Comparison of ENCODE assay signal across 1 cellular context in the genomic region with DNA sequence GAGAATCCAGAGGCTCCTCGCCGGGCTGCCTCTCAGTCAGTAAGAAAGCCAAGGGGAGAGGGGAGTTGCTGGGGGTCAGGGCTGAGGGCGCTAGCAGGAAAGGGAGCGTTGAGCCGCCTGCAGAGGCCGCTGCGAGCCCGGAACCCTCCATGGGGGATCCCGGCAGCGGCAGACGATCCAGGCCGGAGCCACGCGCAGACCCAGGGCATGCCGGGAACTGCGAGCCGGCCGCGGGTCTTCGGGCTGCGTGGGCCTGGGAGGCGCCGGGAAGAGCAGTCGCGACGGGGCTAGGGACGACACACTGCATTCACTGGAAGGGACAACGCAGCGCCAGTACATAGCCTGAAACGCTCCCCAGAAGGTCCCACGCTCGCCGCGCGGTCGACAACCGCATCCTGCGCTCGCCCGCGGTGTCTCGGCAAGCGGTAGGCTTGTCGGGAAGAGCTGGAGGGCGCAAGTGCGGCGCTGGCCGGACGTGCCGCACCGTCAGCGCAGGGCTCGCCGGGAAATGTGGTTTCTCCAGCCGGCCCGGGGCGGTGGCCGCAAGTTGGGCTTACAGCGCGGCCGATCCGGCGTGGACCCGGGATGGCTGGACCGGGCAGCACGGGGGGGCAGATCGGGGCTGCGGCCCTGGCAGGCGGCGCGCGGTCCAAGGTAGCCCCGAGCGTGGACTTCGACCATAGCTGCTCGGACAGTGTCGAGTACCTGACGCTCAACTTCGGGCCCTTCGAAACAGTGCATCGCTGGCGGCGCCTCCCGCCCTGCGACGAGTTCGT.
A peak's percentile ranks its signal among the peaks of the same experiment; 100 is the strongest.
TF ChIP-seq lines count a peak whose summit lies in the region.

Gene LZTR1 (plus strand): TSS at position 511 of the 776 bp plus-strand sequence. CDS start 75 bp downstream, at position 586.

TF ChIP-seq in HepG2, 621 proteins besides CTCF, POLR2A, EP300 and RAD21 (continued from another document and continues in another):
- TF ChIP-seq, protein P1, sequence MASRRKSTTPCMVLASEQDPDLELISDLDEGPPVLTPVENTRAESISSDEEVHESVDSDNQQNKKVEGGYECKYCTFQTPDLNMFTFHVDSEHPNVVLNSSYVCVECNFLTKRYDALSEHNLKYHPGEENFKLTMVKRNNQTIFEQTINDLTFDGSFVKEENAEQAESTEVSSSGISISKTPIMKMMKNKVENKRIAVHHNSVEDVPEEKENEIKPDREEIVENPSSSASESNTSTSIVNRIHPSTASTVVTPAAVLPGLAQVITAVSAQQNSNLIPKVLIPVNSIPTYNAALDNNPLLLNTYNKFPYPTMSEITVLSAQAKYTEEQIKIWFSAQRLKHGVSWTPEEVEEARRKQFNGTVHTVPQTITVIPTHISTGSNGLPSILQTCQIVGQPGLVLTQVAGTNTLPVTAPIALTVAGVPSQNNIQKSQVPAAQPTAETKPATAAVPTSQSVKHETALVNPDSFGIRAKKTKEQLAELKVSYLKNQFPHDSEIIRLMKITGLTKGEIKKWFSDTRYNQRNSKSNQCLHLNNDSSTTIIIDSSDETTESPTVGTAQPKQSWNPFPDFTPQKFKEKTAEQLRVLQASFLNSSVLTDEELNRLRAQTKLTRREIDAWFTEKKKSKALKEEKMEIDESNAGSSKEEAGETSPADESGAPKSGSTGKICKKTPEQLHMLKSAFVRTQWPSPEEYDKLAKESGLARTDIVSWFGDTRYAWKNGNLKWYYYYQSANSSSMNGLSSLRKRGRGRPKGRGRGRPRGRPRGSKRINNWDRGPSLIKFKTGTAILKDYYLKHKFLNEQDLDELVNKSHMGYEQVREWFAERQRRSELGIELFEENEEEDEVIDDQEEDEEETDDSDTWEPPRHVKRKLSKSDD (CRISPR knock-in tag; IDR thresholded peaks at IDR 0.05; ENCODE audit: low read depth): peak; percentile 37; the same call in 1 of the 2 replicates
- TF ChIP-seq MYC (CRISPR knock-in tag; IDR thresholded peaks at IDR 0.05; ENCODE audit: borderline replicate concordance) (peak; percentile 98), BORCS8-MEF2B (CRISPR knock-in tag; IDR thresholded peaks at IDR 0.05) (peak; percentile 90), ZNF878 (CRISPR knock-in tag; IDR thresholded peaks at IDR 0.05) (no peak), ZNF768 (CRISPR knock-in tag; IDR thresholded peaks at IDR 0.05) (no peak; the same call in 1 of the 2 replicates), TP53 (CRISPR knock-in tag; conservative IDR thresholded peaks at IDR 0.05) (peak; percentile 88; the same call in 1 of the 2 replicates), ATRX (CRISPR knock-in tag; IDR thresholded peaks at IDR 0.05; ENCODE audit: borderline replicate concordance) (no peak), CCDC6 (CRISPR knock-in tag; IDR thresholded peaks at IDR 0.05) (peak; percentile 98), NFRKB (IDR thresholded peaks at IDR 0.05) (no peak), ZNF709 (CRISPR knock-in tag; IDR thresholded peaks at IDR 0.05) (peak; percentile 83; the same call in 1 of the 2 replicates), ZNF354B (CRISPR knock-in tag; IDR thresholded peaks at IDR 0.05) (peak; percentile 63; the same call in 1 of the 2 replicates), ZKSCAN8 (CRISPR knock-in tag; IDR thresholded peaks at IDR 0.05; ENCODE audit: borderline replicate concordance) (no peak; the same call in 1 of the 2 replicates), STAT6 (CRISPR knock-in tag; IDR thresholded peaks at IDR 0.05; ENCODE audit: borderline replicate concordance) (peak; percentile 84; the same call in 1 of the 2 replicates), ZNF260 (CRISPR knock-in tag; IDR thresholded peaks at IDR 0.05; ENCODE audit: borderline replicate concordance, low read depth) (no peak), NFIB (CRISPR knock-in tag; IDR thresholded peaks at IDR 0.05; ENCODE audit: borderline replicate concordance) (no peak), MBD4 (IDR thresholded peaks at IDR 0.05; ENCODE audit: borderline replicate concordance, low read length) (no peak), MTA1 (CRISPR knock-in tag; IDR thresholded peaks at IDR 0.05; ENCODE audit: borderline replicate concordance) (peak; percentile 52; the same call in 1 of the 2 replicates), ZNF430 (CRISPR knock-in tag; IDR thresholded peaks at IDR 0.05) (peak; percentile 92), ZNF569 (CRISPR knock-in tag; IDR thresholded peaks at IDR 0.05; ENCODE audit: borderline replicate concordance) (no peak), ZFAT (CRISPR knock-in tag; conservative IDR thresholded peaks at IDR 0.05) (peak; percentile 80; the same call in 1 of the 2 replicates), FIP1L1 (IDR thresholded peaks at IDR 0.05; ENCODE audit: borderline replicate concordance, insufficient read depth, low read depth, low read length) (no peak; the same call in 1 of the 2 replicates), TEAD2 (CRISPR knock-in tag; IDR thresholded peaks at IDR 0.05) (peak; percentile 83), ZUFSP (CRISPR knock-in tag; IDR thresholded peaks at IDR 0.05; ENCODE audit: borderline replicate concordance) (no peak), ELF3 (CRISPR knock-in tag; IDR thresholded peaks at IDR 0.05) (peak; percentile 42; the same call in 1 of the 2 replicates), ARNT (IDR thresholded peaks at IDR 0.05) (no peak), ZNF24 (IDR thresholded peaks at IDR 0.05) (no peak), ETV5 (CRISPR knock-in tag; IDR thresholded peaks at IDR 0.05; ENCODE audit: borderline replicate concordance) (peak; percentile 84), KAT2B (IDR thresholded peaks at IDR 0.05; ENCODE audit: borderline replicate concordance, low read depth, low read length) (no peak), ZNF660 (CRISPR knock-in tag; IDR thresholded peaks at IDR 0.05; ENCODE audit: borderline replicate concordance, low read depth) (no peak), KLF6 (CRISPR knock-in tag; IDR thresholded peaks at IDR 0.05) (peak; percentile 84)
- TF ChIP-seq, protein P2, sequence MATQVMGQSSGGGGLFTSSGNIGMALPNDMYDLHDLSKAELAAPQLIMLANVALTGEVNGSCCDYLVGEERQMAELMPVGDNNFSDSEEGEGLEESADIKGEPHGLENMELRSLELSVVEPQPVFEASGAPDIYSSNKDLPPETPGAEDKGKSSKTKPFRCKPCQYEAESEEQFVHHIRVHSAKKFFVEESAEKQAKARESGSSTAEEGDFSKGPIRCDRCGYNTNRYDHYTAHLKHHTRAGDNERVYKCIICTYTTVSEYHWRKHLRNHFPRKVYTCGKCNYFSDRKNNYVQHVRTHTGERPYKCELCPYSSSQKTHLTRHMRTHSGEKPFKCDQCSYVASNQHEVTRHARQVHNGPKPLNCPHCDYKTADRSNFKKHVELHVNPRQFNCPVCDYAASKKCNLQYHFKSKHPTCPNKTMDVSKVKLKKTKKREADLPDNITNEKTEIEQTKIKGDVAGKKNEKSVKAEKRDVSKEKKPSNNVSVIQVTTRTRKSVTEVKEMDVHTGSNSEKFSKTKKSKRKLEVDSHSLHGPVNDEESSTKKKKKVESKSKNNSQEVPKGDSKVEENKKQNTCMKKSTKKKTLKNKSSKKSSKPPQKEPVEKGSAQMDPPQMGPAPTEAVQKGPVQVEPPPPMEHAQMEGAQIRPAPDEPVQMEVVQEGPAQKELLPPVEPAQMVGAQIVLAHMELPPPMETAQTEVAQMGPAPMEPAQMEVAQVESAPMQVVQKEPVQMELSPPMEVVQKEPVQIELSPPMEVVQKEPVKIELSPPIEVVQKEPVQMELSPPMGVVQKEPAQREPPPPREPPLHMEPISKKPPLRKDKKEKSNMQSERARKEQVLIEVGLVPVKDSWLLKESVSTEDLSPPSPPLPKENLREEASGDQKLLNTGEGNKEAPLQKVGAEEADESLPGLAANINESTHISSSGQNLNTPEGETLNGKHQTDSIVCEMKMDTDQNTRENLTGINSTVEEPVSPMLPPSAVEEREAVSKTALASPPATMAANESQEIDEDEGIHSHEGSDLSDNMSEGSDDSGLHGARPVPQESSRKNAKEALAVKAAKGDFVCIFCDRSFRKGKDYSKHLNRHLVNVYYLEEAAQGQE (IDR thresholded peaks at IDR 0.05; ENCODE audit: borderline replicate concordance in 1 of 2, low read depth in 1 of 2, low read length in 2 of 2): no peak; a peak in 1 of 4 replicates
- TF ChIP-seq, protein P3, sequence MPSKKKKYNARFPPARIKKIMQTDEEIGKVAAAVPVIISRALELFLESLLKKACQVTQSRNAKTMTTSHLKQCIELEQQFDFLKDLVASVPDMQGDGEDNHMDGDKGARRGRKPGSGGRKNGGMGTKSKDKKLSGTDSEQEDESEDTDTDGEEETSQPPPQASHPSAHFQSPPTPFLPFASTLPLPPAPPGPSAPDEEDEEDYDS (CRISPR knock-in tag; IDR thresholded peaks at IDR 0.05): peak; percentile 84
- TF ChIP-seq, protein P4, sequence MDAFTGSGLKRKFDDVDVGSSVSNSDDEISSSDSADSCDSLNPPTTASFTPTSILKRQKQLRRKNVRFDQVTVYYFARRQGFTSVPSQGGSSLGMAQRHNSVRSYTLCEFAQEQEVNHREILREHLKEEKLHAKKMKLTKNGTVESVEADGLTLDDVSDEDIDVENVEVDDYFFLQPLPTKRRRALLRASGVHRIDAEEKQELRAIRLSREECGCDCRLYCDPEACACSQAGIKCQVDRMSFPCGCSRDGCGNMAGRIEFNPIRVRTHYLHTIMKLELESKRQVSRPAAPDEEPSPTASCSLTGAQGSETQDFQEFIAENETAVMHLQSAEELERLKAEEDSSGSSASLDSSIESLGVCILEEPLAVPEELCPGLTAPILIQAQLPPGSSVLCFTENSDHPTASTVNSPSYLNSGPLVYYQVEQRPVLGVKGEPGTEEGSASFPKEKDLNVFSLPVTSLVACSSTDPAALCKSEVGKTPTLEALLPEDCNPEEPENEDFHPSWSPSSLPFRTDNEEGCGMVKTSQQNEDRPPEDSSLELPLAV (CRISPR knock-in tag; conservative IDR thresholded peaks at IDR 0.05; ENCODE audit: low read depth): no peak
- TF ChIP-seq, protein P5, sequence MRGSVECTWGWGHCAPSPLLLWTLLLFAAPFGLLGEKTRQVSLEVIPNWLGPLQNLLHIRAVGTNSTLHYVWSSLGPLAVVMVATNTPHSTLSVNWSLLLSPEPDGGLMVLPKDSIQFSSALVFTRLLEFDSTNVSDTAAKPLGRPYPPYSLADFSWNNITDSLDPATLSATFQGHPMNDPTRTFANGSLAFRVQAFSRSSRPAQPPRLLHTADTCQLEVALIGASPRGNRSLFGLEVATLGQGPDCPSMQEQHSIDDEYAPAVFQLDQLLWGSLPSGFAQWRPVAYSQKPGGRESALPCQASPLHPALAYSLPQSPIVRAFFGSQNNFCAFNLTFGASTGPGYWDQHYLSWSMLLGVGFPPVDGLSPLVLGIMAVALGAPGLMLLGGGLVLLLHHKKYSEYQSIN (CRISPR knock-in tag; IDR thresholded peaks at IDR 0.05; ENCODE audit: borderline replicate concordance): no peak
- TF ChIP-seq, protein P6, sequence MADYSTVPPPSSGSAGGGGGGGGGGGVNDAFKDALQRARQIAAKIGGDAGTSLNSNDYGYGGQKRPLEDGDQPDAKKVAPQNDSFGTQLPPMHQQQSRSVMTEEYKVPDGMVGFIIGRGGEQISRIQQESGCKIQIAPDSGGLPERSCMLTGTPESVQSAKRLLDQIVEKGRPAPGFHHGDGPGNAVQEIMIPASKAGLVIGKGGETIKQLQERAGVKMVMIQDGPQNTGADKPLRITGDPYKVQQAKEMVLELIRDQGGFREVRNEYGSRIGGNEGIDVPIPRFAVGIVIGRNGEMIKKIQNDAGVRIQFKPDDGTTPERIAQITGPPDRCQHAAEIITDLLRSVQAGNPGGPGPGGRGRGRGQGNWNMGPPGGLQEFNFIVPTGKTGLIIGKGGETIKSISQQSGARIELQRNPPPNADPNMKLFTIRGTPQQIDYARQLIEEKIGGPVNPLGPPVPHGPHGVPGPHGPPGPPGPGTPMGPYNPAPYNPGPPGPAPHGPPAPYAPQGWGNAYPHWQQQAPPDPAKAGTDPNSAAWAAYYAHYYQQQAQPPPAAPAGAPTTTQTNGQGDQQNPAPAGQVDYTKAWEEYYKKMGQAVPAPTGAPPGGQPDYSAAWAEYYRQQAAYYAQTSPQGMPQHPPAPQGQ (CRISPR knock-in tag; IDR thresholded peaks at IDR 0.05; ENCODE audit: borderline replicate concordance): peak; percentile 44; the same call in 1 of the 2 replicates
- TF ChIP-seq, protein P7, sequence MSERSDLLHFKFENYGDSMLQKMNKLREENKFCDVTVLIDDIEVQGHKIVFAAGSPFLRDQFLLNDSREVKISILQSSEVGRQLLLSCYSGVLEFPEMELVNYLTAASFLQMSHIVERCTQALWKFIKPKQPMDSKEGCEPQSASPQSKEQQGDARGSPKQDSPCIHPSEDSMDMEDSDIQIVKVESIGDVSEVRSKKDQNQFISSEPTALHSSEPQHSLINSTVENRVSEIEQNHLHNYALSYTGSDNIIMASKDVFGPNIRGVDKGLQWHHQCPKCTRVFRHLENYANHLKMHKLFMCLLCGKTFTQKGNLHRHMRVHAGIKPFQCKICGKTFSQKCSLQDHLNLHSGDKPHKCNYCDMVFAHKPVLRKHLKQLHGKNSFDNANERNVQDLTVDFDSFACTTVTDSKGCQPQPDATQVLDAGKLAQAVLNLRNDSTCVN (CRISPR knock-in tag; IDR thresholded peaks at IDR 0.05; ENCODE audit: borderline replicate concordance): peak; percentile 65
- TF ChIP-seq, protein P8, sequence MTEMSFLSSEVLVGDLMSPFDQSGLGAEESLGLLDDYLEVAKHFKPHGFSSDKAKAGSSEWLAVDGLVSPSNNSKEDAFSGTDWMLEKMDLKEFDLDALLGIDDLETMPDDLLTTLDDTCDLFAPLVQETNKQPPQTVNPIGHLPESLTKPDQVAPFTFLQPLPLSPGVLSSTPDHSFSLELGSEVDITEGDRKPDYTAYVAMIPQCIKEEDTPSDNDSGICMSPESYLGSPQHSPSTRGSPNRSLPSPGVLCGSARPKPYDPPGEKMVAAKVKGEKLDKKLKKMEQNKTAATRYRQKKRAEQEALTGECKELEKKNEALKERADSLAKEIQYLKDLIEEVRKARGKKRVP (CRISPR knock-in tag; IDR thresholded peaks at IDR 0.05): peak in 1 of 2 experiments; percentile 45; a peak in 1 of 4 replicates
